Comparison of ENCODE assay signal across 1 cellular context in the genomic region with DNA sequence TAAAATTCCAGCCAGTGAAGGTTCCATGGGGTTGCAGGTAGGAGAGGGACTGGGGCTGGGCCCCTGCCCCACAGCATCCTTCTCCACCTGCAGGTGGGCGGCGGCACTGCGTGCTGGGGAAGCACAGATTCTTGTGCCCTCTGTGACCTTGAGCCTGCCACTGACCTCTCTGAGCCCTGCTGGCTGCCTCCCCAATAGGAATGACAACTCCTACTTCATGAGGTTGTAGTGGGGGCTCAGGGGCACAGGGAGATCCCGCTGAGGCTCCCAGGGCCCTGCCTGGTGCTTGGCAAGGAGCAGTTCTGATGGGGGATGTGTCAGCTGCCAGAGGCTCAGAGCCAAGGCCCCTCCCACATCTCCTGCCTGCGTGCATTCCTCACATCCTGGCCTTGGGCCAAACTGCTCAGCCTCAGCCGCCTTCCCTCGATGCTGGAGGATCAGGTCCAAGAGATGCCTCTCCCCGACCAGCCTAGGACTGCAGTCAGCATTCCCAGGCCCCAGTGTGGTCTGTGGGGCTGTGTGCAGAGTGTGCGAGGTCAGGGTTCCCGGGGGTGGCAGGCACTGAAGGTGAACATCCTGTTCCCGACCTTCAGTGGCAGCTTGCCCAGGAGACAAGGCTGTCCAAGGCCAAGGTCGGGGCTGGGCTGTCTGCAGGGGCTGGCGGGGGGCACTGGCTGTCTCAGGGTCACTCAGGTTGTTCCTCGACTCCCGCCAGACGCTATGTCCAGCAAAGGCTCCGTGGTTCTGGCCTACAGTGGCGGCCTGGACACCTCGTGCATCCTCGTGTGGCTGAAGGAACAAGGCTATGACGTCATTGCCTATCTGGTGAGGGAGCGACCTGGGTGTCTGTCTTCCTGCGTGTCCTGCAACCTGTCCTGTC.
TF ChIP-seq lines count a peak whose summit lies in the region.

No MANE protein-coding gene starts in this region.

TF ChIP-seq in IMR-90, 13 proteins besides CTCF, POLR2A, EP300 and RAD21 (continued from another document):
- no peak for TF ChIP-seq ELK1 (IDR thresholded peaks at IDR 0.05; ENCODE audit: borderline replicate concordance, low read depth, low read length)
- TF ChIP-seq MXI1 (IDR thresholded peaks at IDR 0.05; ENCODE audit: borderline replicate concordance, low read depth, low read length): no peak
- no peak for TF ChIP-seq NFE2L2 (IDR thresholded peaks at IDR 0.05; ENCODE audit: low read depth, low read length)
- TF ChIP-seq SMC3 (IDR thresholded peaks at IDR 0.05; ENCODE audit: low read depth, low read length): peak; percentile 8; the same call in 1 of the 2 replicates
- TF ChIP-seq MAFK (IDR thresholded peaks at IDR 0.05; ENCODE audit: low read depth, low read length): no peak
- no peak for TF ChIP-seq RCOR1 (IDR thresholded peaks at IDR 0.05; ENCODE audit: insufficient replicate concordance, low read length)
